11 cellular contexts compared by ENCODE assay signal in genomic region chr7:156156734-156157408, GRCh38.
A peak's percentile ranks its signal among the peaks of the same experiment; 100 is the strongest.
DNase-seq lines count a peak whose midpoint lies in the region; ATAC-seq and TF ChIP-seq lines count a peak whose summit lies in the region.
"Had no signal": no experiment of that assay in that cellular context is flagged by ENCODE, and none has a peak within 500 bp of the region (broad histone marks: within the 10 kb centered on the region; RNA-seq: fewer than 3 reads in every experiment).

No MANE protein-coding gene starts in this region.

- peaks cover 4% of the 10 kb centered on the region for H3F3A ChIP-seq in neural progenitor cell (ENCODE audit: low read depth)

- WGBS in body of pancreas, 2 donors: 54 to 57% methylated on average over 11 to 20 of the region's 20 CpGs
- WGBS in prostate gland: 75% methylated on average over 20 of the region's 20 CpGs

- H3K9me3 ChIP-seq in body of pancreas (no peaks in the 10 kb centered on the region), neural progenitor cell (ENCODE audit: low read depth) (no peaks in the 10 kb centered on the region), prostate gland (no peaks in the 10 kb centered on the region)

- no peak overlapping the region for H3K9ac ChIP-seq in neural progenitor cell

- H3K4me1 ChIP-seq in body of pancreas: no peaks in the 10 kb centered on the region
- no peaks in the 10 kb centered on the region for H3K4me1 ChIP-seq in neural progenitor cell
- no peaks in the 10 kb centered on the region for H3K4me1 ChIP-seq in prostate gland (replicated peaks)

- intact Hi-C loops in body of pancreas (cut with DNase I): no loop called here
- intact Hi-C loops in prostate gland (cut with DNase I): no loop called here

- TF ChIP-seq POLR2A in body of pancreas (IDR thresholded peaks at IDR 0.05): no peak
- no peak for TF ChIP-seq POLR2A in prostate gland (IDR thresholded peaks at IDR 0.05)

- H3K27ac ChIP-seq in body of pancreas (no peak overlapping the region), neural progenitor cell (no peak overlapping the region), prostate gland (no peak overlapping the region)

- peaks cover 7% of the 10 kb centered on the region for H3K27me3 Mint-ChIP-seq in neural progenitor cell (ENCODE audit: insufficient read depth, low read depth)

- no peaks in the 10 kb centered on the region for H3K36me3 ChIP-seq in body of pancreas (replicated peaks in 1 of 2; ENCODE audit: insufficient read depth in 1 of 2, low read depth in 2 of 2)
- H3K36me3 ChIP-seq in neural progenitor cell: no peaks in the 10 kb centered on the region
- no peaks in the 10 kb centered on the region for H3K36me3 ChIP-seq in prostate gland

- peaks cover 2% of the 10 kb centered on the region for H3K9me3 Mint-ChIP-seq in neural progenitor cell

- no peaks in the 10 kb centered on the region for H3K36me3 Mint-ChIP-seq in neural progenitor cell
- H3K36me3 Mint-ChIP-seq: naive B cell had no signal

- H4K20me1 ChIP-seq in neural progenitor cell (ENCODE audit: low read depth): no peaks in the 10 kb centered on the region

- H3K4me1 Mint-ChIP-seq in neural progenitor cell: peaks cover 11% of the 10 kb centered on the region
- H3K4me1 Mint-ChIP-seq: naive B cell; stimulated activated naive CD8-positive, alpha-beta T cell treated with anti-CD3 and anti-CD28 coated beads, Interleukin-15, amount 100 ng/mL, for 72 hours had no signal

- H3K27me3 ChIP-seq in body of pancreas: no peaks in the 10 kb centered on the region
- no peaks in the 10 kb centered on the region for H3K27me3 ChIP-seq in neural progenitor cell
- no peaks in the 10 kb centered on the region for H3K27me3 ChIP-seq in prostate gland (replicated peaks; ENCODE audit: insufficient read depth)

- H3K4me3 Mint-ChIP-seq in neural progenitor cell: no peak overlapping the region
- H3K4me3 Mint-ChIP-seq: stimulated activated naive CD8-positive, alpha-beta T cell treated with anti-CD3 and anti-CD28 coated beads, Interleukin-15, amount 100 ng/mL, for 72 hours had no signal

- H3K4me3 ChIP-seq in body of pancreas: no peak overlapping the region
- no peak overlapping the region for H3K4me3 ChIP-seq in neural progenitor cell
- H3K4me3 ChIP-seq in prostate gland: no peak overlapping the region

- ATAC-seq in body of pancreas (peak; percentile 74), GM21717 (IDR thresholded peaks at IDR 0.05; ENCODE audit: unreplicated experiment) (no peak)

- H2AFZ ChIP-seq in neural progenitor cell (replicated peaks): peak overlapping the region; percentile 17

- TF ChIP-seq CTCF in LNCAP (IDR thresholded peaks at IDR 0.05) (peak; percentile 69), body of pancreas (IDR thresholded peaks at IDR 0.05) (peak in 6 of 7 experiments; percentile 20 to 50 (median 42)), neural progenitor cell (IDR thresholded peaks at IDR 0.05) (peak; percentile 60), prostate gland (IDR thresholded peaks at IDR 0.05) (no peak)

- H3K27ac Mint-ChIP-seq in neural progenitor cell: no peak overlapping the region
- H3K27ac Mint-ChIP-seq: naive B cell; stimulated activated naive CD8-positive, alpha-beta T cell treated with anti-CD3 and anti-CD28 coated beads, Interleukin-15, amount 100 ng/mL, for 72 hours had no signal

- H3K79me2 ChIP-seq in neural progenitor cell (ENCODE audit: low read depth): no peaks in the 10 kb centered on the region

- DNase-seq in DMS153 treated with DMSO at 0.1 percent for 48 hours (lab: John Stamatoyannopoulos, UW; ENCODE audit: unreplicated experiment) (peak; percentile 4), body of pancreas (peak; percentile 46 to 56 (median 50)), neural progenitor cell (ENCODE audit: low spot score) (peak; percentile 76), NCI-H1105 (lab: John Stamatoyannopoulos, UW) (no peak), prostate gland (ENCODE audit: low spot score) (no peak)
- no peak for DNase-seq in stimulated activated CD4-positive, alpha-beta T cell treated with anti-CD3 and anti-CD28 coated beads, Interleukin-4, amount 100 ng/mL, for 4 hours
- DNase-seq: effector memory CD4-positive, alpha-beta T cell; naive B cell; stimulated activated naive CD8-positive, alpha-beta T cell treated with anti-CD3 and anti-CD28 coated beads, Interleukin-15, amount 100 ng/mL, for 72 hours had no signal

- peak overlapping the region; percentile 15 for H3K4me2 ChIP-seq in neural progenitor cell

Comparison
In these comparisons a context has a peak if more than half of its experiments do, and no peak if none do; other contexts are left out.
1. DNase-seq: peak in DMS153 treated with DMSO at 0.1 percent for 48 hours (single experiment), body of pancreas (4 of 4) and neural progenitor cell (single experiment); none in NCI-H1105 (single experiment), prostate gland (single experiment) and stimulated activated CD4-positive, alpha-beta T cell treated with anti-CD3 and anti-CD28 coated beads, Interleukin-4, amount 100 ng/mL, for 4 hours (0 of 2).
2. CTCF ChIP-seq: peak in LNCAP (single experiment), body of pancreas (6 of 7) and neural progenitor cell (single experiment); none in prostate gland (0 of 4).